Comparison of ENCODE assay signal across 9 cellular contexts in the genomic region with DNA sequence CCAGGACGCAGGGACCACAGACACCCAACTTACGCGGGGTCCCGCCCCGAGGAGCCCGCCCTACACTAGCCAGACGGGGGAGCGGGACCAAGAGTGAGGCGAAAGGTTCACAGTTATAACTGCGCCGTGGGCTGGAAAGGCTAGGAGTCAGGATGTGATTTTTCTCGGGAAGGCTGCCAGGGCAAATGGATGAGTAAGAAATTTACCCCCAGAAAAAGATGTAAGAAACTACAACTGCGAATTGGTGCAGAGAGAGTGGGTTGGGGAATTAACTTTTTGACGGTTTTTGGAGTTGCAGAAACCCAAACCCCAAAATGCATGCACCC. TPM values are rescaled to one million over a fixed set of nuclear protein-coding genes. Genes with fewer than 3 reads are reported as not detected.
DNase-seq lines count a peak whose midpoint lies in the region; TF ChIP-seq lines count a peak whose summit lies in the region.
"Had no signal": no experiment of that assay in that cellular context is flagged by ENCODE, and none has a peak within 500 bp of the region (broad histone marks: within the 10 kb centered on the region; RNA-seq: fewer than 3 reads in every experiment).

No MANE protein-coding gene starts in this region.

- peak overlapping the region in 3 of 5 donors; percentile 81 to 96 (median 91) for H3K27ac ChIP-seq in adrenal gland
- H3K27ac ChIP-seq in mesendoderm (ENCODE audit: low read depth, low read length): no peak overlapping the region
- H3K27ac ChIP-seq in transverse colon: peak overlapping the region; percentile 60 to 89 (median 79)
- H3K27ac ChIP-seq: neutrophil had no signal

- H2AK5ac ChIP-seq in mesendoderm (ENCODE audit: low read length): no peak overlapping the region

- peak overlapping the region; percentile 53 for H3K9ac ChIP-seq in mesendoderm (ENCODE audit: low read length)

- TF ChIP-seq CTCF in adrenal gland (IDR thresholded peaks at IDR 0.05) (peak in 2 of 6 experiments; percentile 16 to 42), transverse colon (IDR thresholded peaks at IDR 0.05) (peak in 1 of 5 experiments; percentile 11), GM10248 (IDR thresholded peaks at IDR 0.05; ENCODE audit: control extremely low read depth, extremely low read depth, low read depth, missing control alignments) (no peak)

- TF ChIP-seq POLR2A in adrenal gland (IDR thresholded peaks at IDR 0.05) (peak in 1 of 2 donors; percentile 23), transverse colon (IDR thresholded peaks at IDR 0.05) (no peak)

- peak overlapping the region; percentile 66 for H3K4me2 ChIP-seq in mesendoderm (ENCODE audit: low read length)

- H3K9me3 Mint-ChIP-seq in activated naive CD4-positive, alpha-beta T cell treated with anti-CD3 and anti-CD28 coated beads, Interleukin-2, amount 50 U/mL, for 24 hours: no peaks in the 10 kb centered on the region

- H3K36me3 Mint-ChIP-seq in activated naive CD4-positive, alpha-beta T cell treated with anti-CD3 and anti-CD28 coated beads, Interleukin-2, amount 50 U/mL, for 24 hours: no peaks in the 10 kb centered on the region

- H3K27ac Mint-ChIP-seq in activated naive CD4-positive, alpha-beta T cell treated with anti-CD3 and anti-CD28 coated beads, Interleukin-2, amount 50 U/mL, for 24 hours: peak overlapping the region; percentile 90

- CTCF ChIA-PET in HEK293T (lab: Yijun Ruan, JAX) (no interaction called here), GM10248 (lab: Yijun Ruan, JAX) (interaction anchor here (1.0 kb wide), 1 partner anchor 164 kb away, joined by 3 read pairs; no protein-coding TSS in a partner anchor)

- H3K36me3 ChIP-seq in adrenal gland (replicated peaks in 1 of 2) (no peaks in the 10 kb centered on the region), mesendoderm (ENCODE audit: control insufficient read depth, insufficient read depth, low read length) (no peaks in the 10 kb centered on the region), transverse colon (no peaks in the 10 kb centered on the region)
- H3K36me3 ChIP-seq: neutrophil had no signal

- H2BK120ac ChIP-seq in mesendoderm (ENCODE audit: low read depth, low read length): no peak overlapping the region

- intact Hi-C loops in adrenal gland (cut with DNase I): loop anchor here (5.0 to 10.0 kb wide), 6 partner anchors 44 to 184 kb away; a partner anchor contains a TSS
- intact Hi-C loops in transverse colon (cut with DNase I; ENCODE audit: low total_unique reads): loop anchor here (1.0 to 5.0 kb wide), 3 partner anchors 49 to 165 kb away; no protein-coding TSS in a partner anchor

- DNase-seq in activated naive CD4-positive, alpha-beta T cell treated with anti-CD3 and anti-CD28 coated beads, Interleukin-2, amount 50 U/mL, for 16 hours: no peak
- DNase-seq in adrenal gland (no peak), mesendoderm (no peak), transverse colon (no peak), HEK293T (ENCODE audit: extremely low spot score) (no peak), GM10248 (ENCODE audit: extremely low spot score) (no peak), DMS 273 (lab: John Stamatoyannopoulos, UW; ENCODE audit: unreplicated experiment) (no peak)

- 0 to 3% (median 1%) methylated on average over 5 to 14 of the region's 14 CpGs for WGBS in adrenal gland, 4 donors
- no CpG with 5 or more reads among the region's 14 CpGs for WGBS in mesendoderm (ENCODE audit: extremely low coverage, insufficient coverage, low lambda C conversion rate)
- 0 to 2% methylated on average over 1 to 11 of the region's 14 CpGs for WGBS in transverse colon (ENCODE audit: low coverage in 1 of 2), 2 donors

- POLR2A ChIA-PET in HEK293T (lab: Yijun Ruan, JAX): no interaction called here
- POLR2A ChIA-PET in GM10248 (lab: Yijun Ruan, JAX): no interaction called here

- H2BK15ac ChIP-seq in mesendoderm (replicated peaks; ENCODE audit: low read depth): no peak overlapping the region

- peak overlapping the region; percentile 62 for H3K18ac ChIP-seq in mesendoderm (ENCODE audit: low read length)

- peaks cover 2% of the 10 kb centered on the region for H3K27me3 Mint-ChIP-seq in activated naive CD4-positive, alpha-beta T cell treated with anti-CD3 and anti-CD28 coated beads, Interleukin-2, amount 50 U/mL, for 24 hours

- no peak overlapping the region for H3K4ac ChIP-seq in mesendoderm (ENCODE audit: low read depth, low read length)

- H3K4me3 Mint-ChIP-seq in activated naive CD4-positive, alpha-beta T cell treated with anti-CD3 and anti-CD28 coated beads, Interleukin-2, amount 50 U/mL, for 24 hours: peak overlapping the region; percentile 84

- no peaks in the 10 kb centered on the region for H3K27me3 ChIP-seq in adrenal gland
- no peaks in the 10 kb centered on the region for H3K27me3 ChIP-seq in mesendoderm (ENCODE audit: insufficient read depth, low read length, poor library complexity)
- peaks cover 53% of the 10 kb centered on the region for H3K27me3 ChIP-seq in transverse colon

- H4K5ac ChIP-seq in mesendoderm (ENCODE audit: low read length): no peak overlapping the region

- peaks cover 2% of the 10 kb centered on the region for H3K79me2 ChIP-seq in mesendoderm (ENCODE audit: control insufficient read depth, insufficient read depth, low read length)

- peaks cover 3% of the 10 kb centered on the region for H3K79me1 ChIP-seq in mesendoderm (ENCODE audit: low read length)

- H2BK5ac ChIP-seq in mesendoderm (ENCODE audit: low read length): no peak overlapping the region

- peaks cover 47 to 50% of the 10 kb centered on the region in 2 donors for H3K4me1 ChIP-seq in adrenal gland (replicated peaks in 1 of 2)
- H3K4me1 ChIP-seq in mesendoderm (ENCODE audit: control insufficient read depth, low read depth, low read length): peaks cover 21% of the 10 kb centered on the region
- peaks cover 5 to 29% (median 13%) of the 10 kb centered on the region in 4 donors for H3K4me1 ChIP-seq in transverse colon

- H4K8ac ChIP-seq in mesendoderm (ENCODE audit: low read depth, low read length): no peak overlapping the region

- peaks cover 60% of the 10 kb centered on the region for H3K4me1 Mint-ChIP-seq in activated naive CD4-positive, alpha-beta T cell treated with anti-CD3 and anti-CD28 coated beads, Interleukin-2, amount 50 U/mL, for 24 hours

- H3K9me3 ChIP-seq in adrenal gland (replicated peaks in 1 of 3) (no peaks in the 10 kb centered on the region), transverse colon (no peaks in the 10 kb centered on the region)
- H3K9me3 ChIP-seq: neutrophil had no signal

- H3K56ac ChIP-seq in mesendoderm (ENCODE audit: low read length): peak overlapping the region; percentile 75

- no peak overlapping the region for H3K23ac ChIP-seq in mesendoderm (ENCODE audit: low read length)

- no peak for TF ChIP-seq EP300 in transverse colon (IDR thresholded peaks at IDR 0.05; ENCODE audit: low read depth)

- in situ Hi-C loops in transverse colon (cut with MboI; ENCODE audit: low pct_ligation_motif_present in 1 of 4, low pct_unique_long_range_greater_than_20kb in 1 of 4, low sequenced_read_pairs in 3 of 4): loop anchor here in 2 of 4 donors (5.0 to 25.0 kb wide), 2 partner anchors 159 to 164 kb away; no protein-coding TSS in a partner anchor

- H3K4me3 ChIP-seq in adrenal gland (peak overlapping the region in 3 of 4 donors; percentile 73 to 88 (median 74)), mesendoderm (ENCODE audit: low read length) (no peak overlapping the region), transverse colon (peak overlapping the region in 3 of 4 donors; percentile 45 to 70 (median 56))

TF ChIP-seq in HEK293T, 16 proteins besides CTCF, POLR2A, EP300 and RAD21:
- TF ChIP-seq FOXM1 (IDR thresholded peaks at IDR 0.05; ENCODE audit: borderline replicate concordance) (no peak), FOXA1 (IDR thresholded peaks at IDR 0.05) (no peak), FOXK2 (IDR thresholded peaks at IDR 0.05) (no peak), L3MBTL2 (conservative IDR thresholded peaks at IDR 0.05) (no peak), HDGF (IDR thresholded peaks at IDR 0.05; ENCODE audit: borderline replicate concordance) (no peak), CTBP1 (IDR thresholded peaks at IDR 0.05; ENCODE audit: borderline replicate concordance) (no peak)

RNA-seq across cellular contexts. Expression of a gene that starts 1.3 kb away (rescaled TPM):
- 100 to 1,000 TPM in 4 of 8 donors, 10 to 100 TPM in 4; 37.4 to 168 (median 78.8) TPM for total RNA-seq in adrenal gland
- polyA plus RNA-seq in adrenal gland: 100 to 1,000 TPM in 1 of 3 donors, 10 to 100 TPM in 2; 24.5 to 130 (median 33.3) TPM
- 10.5 TPM for polyA plus RNA-seq in mesendoderm (2013, experiment 1 of 2)
- polyA plus RNA-seq in mesendoderm (2013, experiment 2 of 2): 10.5 TPM
- total RNA-seq in transverse colon: 10 to 100 TPM in 1 of 4 donors, 1 to 10 TPM in 3; 2.6 to 28.9 (median 4.9) TPM
